1 cellular context compared by ENCODE assay signal in the genomic region with DNA sequence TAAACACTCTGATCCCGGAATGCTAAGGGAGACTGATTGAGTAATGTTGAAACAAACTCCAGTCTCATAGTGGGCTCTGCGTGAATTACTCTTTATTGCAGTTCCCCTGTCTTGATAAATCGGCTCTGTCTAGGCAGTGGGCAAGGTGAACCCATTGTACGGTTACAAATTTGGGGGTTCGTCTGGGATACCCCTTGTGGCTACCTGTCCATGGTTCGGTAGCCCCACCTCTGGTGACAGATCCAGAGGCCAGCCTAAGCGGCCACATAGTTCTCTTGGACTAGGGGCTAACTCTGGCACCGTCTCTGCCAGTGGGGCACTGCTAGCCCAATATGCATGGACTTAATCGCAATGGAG.
TF ChIP-seq lines count a peak whose summit lies in the region.

No MANE protein-coding gene starts in this region.

TF ChIP-seq in neural cell, 6 proteins besides CTCF, POLR2A, EP300 and RAD21 (continued from another document):
- TF ChIP-seq, protein P1, sequence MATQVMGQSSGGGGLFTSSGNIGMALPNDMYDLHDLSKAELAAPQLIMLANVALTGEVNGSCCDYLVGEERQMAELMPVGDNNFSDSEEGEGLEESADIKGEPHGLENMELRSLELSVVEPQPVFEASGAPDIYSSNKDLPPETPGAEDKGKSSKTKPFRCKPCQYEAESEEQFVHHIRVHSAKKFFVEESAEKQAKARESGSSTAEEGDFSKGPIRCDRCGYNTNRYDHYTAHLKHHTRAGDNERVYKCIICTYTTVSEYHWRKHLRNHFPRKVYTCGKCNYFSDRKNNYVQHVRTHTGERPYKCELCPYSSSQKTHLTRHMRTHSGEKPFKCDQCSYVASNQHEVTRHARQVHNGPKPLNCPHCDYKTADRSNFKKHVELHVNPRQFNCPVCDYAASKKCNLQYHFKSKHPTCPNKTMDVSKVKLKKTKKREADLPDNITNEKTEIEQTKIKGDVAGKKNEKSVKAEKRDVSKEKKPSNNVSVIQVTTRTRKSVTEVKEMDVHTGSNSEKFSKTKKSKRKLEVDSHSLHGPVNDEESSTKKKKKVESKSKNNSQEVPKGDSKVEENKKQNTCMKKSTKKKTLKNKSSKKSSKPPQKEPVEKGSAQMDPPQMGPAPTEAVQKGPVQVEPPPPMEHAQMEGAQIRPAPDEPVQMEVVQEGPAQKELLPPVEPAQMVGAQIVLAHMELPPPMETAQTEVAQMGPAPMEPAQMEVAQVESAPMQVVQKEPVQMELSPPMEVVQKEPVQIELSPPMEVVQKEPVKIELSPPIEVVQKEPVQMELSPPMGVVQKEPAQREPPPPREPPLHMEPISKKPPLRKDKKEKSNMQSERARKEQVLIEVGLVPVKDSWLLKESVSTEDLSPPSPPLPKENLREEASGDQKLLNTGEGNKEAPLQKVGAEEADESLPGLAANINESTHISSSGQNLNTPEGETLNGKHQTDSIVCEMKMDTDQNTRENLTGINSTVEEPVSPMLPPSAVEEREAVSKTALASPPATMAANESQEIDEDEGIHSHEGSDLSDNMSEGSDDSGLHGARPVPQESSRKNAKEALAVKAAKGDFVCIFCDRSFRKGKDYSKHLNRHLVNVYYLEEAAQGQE (IDR thresholded peaks at IDR 0.05; ENCODE audit: borderline replicate concordance), result no peak
- TF ChIP-seq POLR2AphosphoS5 (IDR thresholded peaks at IDR 0.05) (no peak), MXI1 (conservative IDR thresholded peaks at IDR 0.05; ENCODE audit: poor library complexity, severe bottlenecking) (no peak), EZH2 (IDR thresholded peaks at IDR 0.05; ENCODE audit: borderline replicate concordance, insufficient read depth, low read length, poor library complexity, severe bottlenecking) (no peak), SMC3 (conservative IDR thresholded peaks at IDR 0.05; ENCODE audit: poor library complexity) (no peak)
